ENCODE assay signal across 11 cellular contexts in genomic region chr7:1883031-1883761, GRCh38.
A peak's percentile ranks its signal among the peaks of the same experiment; 100 is the strongest.
DNase-seq lines count a peak whose midpoint lies in the region; ATAC-seq, FAIRE-seq and TF ChIP-seq lines count a peak whose summit lies in the region.
"Had no signal": no experiment of that assay in that cellular context is flagged by ENCODE, and none has a peak within 500 bp of the region (broad histone marks: within the 10 kb centered on the region; RNA-seq: fewer than 3 reads in every experiment).

No MANE protein-coding gene starts in this region.

- intact Hi-C loops in right cardiac atrium (cut with DNase I): no loop called here
- intact Hi-C loops in dorsolateral prefrontal cortex (cut with DNase I): no loop called here

- H3K36me3 ChIP-seq in right atrium auricular region: no peaks in the 10 kb centered on the region
- H3K36me3 ChIP-seq in RWPE2 (ENCODE audit: low read depth): no peaks in the 10 kb centered on the region
- peaks cover 3% of the 10 kb centered on the region for H3K36me3 ChIP-seq in fibroblast of lung (ENCODE audit: control insufficient read depth, insufficient read depth, low read length)
- H3K36me3 ChIP-seq: HAP-1 had no signal

- H3K4me2 ChIP-seq in fibroblast of lung (ENCODE audit: extremely low read depth, insufficient read depth, low read length): peak overlapping the region; percentile 58

- DNase-seq in right cardiac atrium (peak in 2 of 3 donors; percentile 28 to 31), right atrium auricular region (ENCODE audit: low spot score) (no peak), RWPE2 (ENCODE audit: low spot score) (peak; percentile 91), fibroblast of lung (ENCODE audit: low read depth in 2 of 2) (peak; percentile 65 to 86), dorsolateral prefrontal cortex (no peak), GM19239 (ENCODE audit: insufficient read length, low spot score) (no peak)
- DNase-seq: activated naive CD4-positive, alpha-beta T cell treated with anti-CD3 and anti-CD28 coated beads, Interleukin-2, amount 50 U/mL, for 16 hours; NCI-H2081 had no signal

- H3K9ac ChIP-seq in fibroblast of lung (ENCODE audit: insufficient read depth, low read length): no peak overlapping the region

- no peaks in the 10 kb centered on the region for H3K27me3 ChIP-seq in right cardiac atrium (ENCODE audit: control insufficient read depth, insufficient read depth)
- no peaks in the 10 kb centered on the region for H3K27me3 ChIP-seq in right atrium auricular region
- H3K27me3 ChIP-seq in RWPE2 (ENCODE audit: insufficient read depth, poor library complexity, severe bottlenecking): no peaks in the 10 kb centered on the region
- no peaks in the 10 kb centered on the region for H3K27me3 ChIP-seq in fibroblast of lung (ENCODE audit: control insufficient read depth, insufficient read depth, low read length)
- no peaks in the 10 kb centered on the region for H3K27me3 ChIP-seq in dorsolateral prefrontal cortex

- TF ChIP-seq CTCF in right atrium auricular region (IDR thresholded peaks at IDR 0.05) (no peak), RWPE2 (IDR thresholded peaks at IDR 0.05; ENCODE audit: poor library complexity, severe bottlenecking) (no peak), fibroblast of lung (conservative IDR thresholded peaks at IDR 0.05 in 1 of 2, IDR thresholded peaks at IDR 0.05 in 1 of 2; ENCODE audit: low read depth in 1 of 2, low read length in 2 of 2) (no peak), dorsolateral prefrontal cortex (IDR thresholded peaks at IDR 0.05 in 54 of 56, conservative IDR thresholded peaks at IDR 0.05 in 2 of 56; ENCODE audit: low read depth in 1 of 56, partially characterized antibody in 56 of 56) (no peak)

- ATAC-seq in right cardiac atrium (no peak), RWPE2 (ENCODE audit: low read depth) (peak; percentile 92), GM21526 (IDR thresholded peaks at IDR 0.05; ENCODE audit: low FRiP score, unreplicated experiment) (no peak), GM18867 (IDR thresholded peaks at IDR 0.05; ENCODE audit: unreplicated experiment) (no peak)

- H4K20me1 ChIP-seq in fibroblast of lung (ENCODE audit: control insufficient read depth, extremely low read depth, insufficient read depth, low read length): no peaks in the 10 kb centered on the region

- H3K4me3 ChIP-seq in right cardiac atrium (ENCODE audit: low read length) (no peak overlapping the region), right atrium auricular region (no peak overlapping the region), RWPE2 (ENCODE audit: severe bottlenecking) (no peak overlapping the region), fibroblast of lung (replicated peaks in 1 of 4; ENCODE audit: control extremely low read depth in 1 of 4, insufficient read depth in 1 of 4, low read depth in 3 of 4, low read length in 4 of 4) (no peak overlapping the region), dorsolateral prefrontal cortex (no peak overlapping the region)
- H3K4me3 ChIP-seq: HAP-1 had no signal

- H2AFZ ChIP-seq in fibroblast of lung (ENCODE audit: low read length): no peak overlapping the region

- H3K9me3 ChIP-seq in right cardiac atrium (ENCODE audit: control insufficient read depth, low read length) (no peaks in the 10 kb centered on the region), right atrium auricular region (peaks cover 0 to 6% of the 10 kb centered on the region in 2 donors), RWPE2 (ENCODE audit: severe bottlenecking) (no peaks in the 10 kb centered on the region), fibroblast of lung (ENCODE audit: control insufficient read depth, insufficient read depth, low read depth, low read length) (no peaks in the 10 kb centered on the region)
- H3K9me3 ChIP-seq: HAP-1 had no signal

- 66% methylated on average over 18 of the region's 18 CpGs for WGBS in right cardiac atrium

- H3K27ac ChIP-seq in right cardiac atrium (ENCODE audit: low read length): no peak overlapping the region
- no peak overlapping the region for H3K27ac ChIP-seq in right atrium auricular region
- peak overlapping the region; percentile 50 for H3K27ac ChIP-seq in RWPE2 (ENCODE audit: poor library complexity, severe bottlenecking)
- peak overlapping the region; percentile 47 for H3K27ac ChIP-seq in fibroblast of lung (ENCODE audit: insufficient read depth, low read length)
- no peak overlapping the region for H3K27ac ChIP-seq in dorsolateral prefrontal cortex

- FAIRE-seq in GM19239 (lab: Jason Lieb, UNC): no peak

- H3K79me2 ChIP-seq in fibroblast of lung (ENCODE audit: control insufficient read depth, insufficient read depth, low read length): no peaks in the 10 kb centered on the region

- H3K4me1 ChIP-seq in right cardiac atrium (ENCODE audit: control insufficient read depth, insufficient read depth, low read length) (peaks cover 8% of the 10 kb centered on the region), right atrium auricular region (peaks cover 0 to 15% of the 10 kb centered on the region in 2 donors), RWPE2 (ENCODE audit: insufficient read depth, poor library complexity, severe bottlenecking) (peaks cover 26% of the 10 kb centered on the region), fibroblast of lung (ENCODE audit: control insufficient read depth, extremely low read depth, insufficient read depth, low read length) (peaks cover 13% of the 10 kb centered on the region)
- H3K4me1 ChIP-seq: HAP-1 had no signal

Comparison
In these comparisons a context has a peak if more than half of its experiments do, and no peak if none do; other contexts are left out.
1. DNase-seq: peak in right cardiac atrium (2 of 3), RWPE2 (single experiment) and fibroblast of lung (2 of 2); none in right atrium auricular region (single experiment), dorsolateral prefrontal cortex (0 of 10) and GM19239 (single experiment).
2. H3K27ac ChIP-seq: peak in RWPE2 (single experiment) and fibroblast of lung (single experiment); none in right cardiac atrium (single experiment), right atrium auricular region (0 of 2) and dorsolateral prefrontal cortex (0 of 59).